Comparison of ENCODE assay signal across 1 cellular context in the genomic region with DNA sequence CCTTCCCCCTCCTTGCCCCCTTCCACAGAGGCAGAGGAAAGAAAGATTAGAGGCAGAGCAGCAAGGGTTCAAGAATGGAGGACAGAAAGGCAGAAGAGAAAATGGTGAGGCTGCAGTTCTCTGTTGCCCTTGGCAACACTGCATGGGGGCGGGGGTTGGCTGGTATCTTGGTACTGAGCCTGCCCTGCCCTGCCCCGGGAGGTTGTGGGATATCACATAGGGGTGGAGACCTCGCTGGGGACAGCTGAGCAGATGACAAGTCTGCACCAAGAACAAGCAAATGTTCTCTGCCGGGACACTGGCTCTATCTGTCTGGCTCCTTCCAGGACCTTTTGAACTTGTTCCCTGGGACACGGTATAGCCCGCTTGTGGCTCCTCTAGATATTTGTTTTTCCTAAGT.
TF ChIP-seq lines count a peak whose summit lies in the region.

No MANE protein-coding gene starts in this region.

TF ChIP-seq in HCT116, 20 proteins besides CTCF, POLR2A, EP300 and RAD21 (continued from another document):
- no peak for TF ChIP-seq REST (IDR thresholded peaks at IDR 0.05; ENCODE audit: low read depth)
- TF ChIP-seq, protein P1, sequence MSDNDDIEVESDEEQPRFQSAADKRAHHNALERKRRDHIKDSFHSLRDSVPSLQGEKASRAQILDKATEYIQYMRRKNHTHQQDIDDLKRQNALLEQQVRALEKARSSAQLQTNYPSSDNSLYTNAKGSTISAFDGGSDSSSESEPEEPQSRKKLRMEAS (IDR thresholded peaks at IDR 0.05), result no peak
- TF ChIP-seq ZFX (IDR thresholded peaks at IDR 0.05), result no peak
- TF ChIP-seq ZNF274 (IDR thresholded peaks at IDR 0.05; ENCODE audit: low read depth, low read length), result no peak
- TF ChIP-seq CEBPB (IDR thresholded peaks at IDR 0.05; ENCODE audit: low read depth), result no peak
- no peak for TF ChIP-seq SP1 (IDR thresholded peaks at IDR 0.05; ENCODE audit: low read depth)
- TF ChIP-seq JUND (IDR thresholded peaks at IDR 0.05), result no peak
- no peak for TF ChIP-seq CBX3 (IDR thresholded peaks at IDR 0.05; ENCODE audit: low read depth)
- TF ChIP-seq EZH2phosphoT487 (IDR thresholded peaks at IDR 0.05; ENCODE audit: borderline replicate concordance), result no peak
- no peak for TF ChIP-seq FOSL1 (IDR thresholded peaks at IDR 0.05; ENCODE audit: low read depth)
- no peak for TF ChIP-seq POLR2AphosphoS5 (IDR thresholded peaks at IDR 0.05; ENCODE audit: low read depth, low read length)
- no peak for TF ChIP-seq ZBTB33 (IDR thresholded peaks at IDR 0.05; ENCODE audit: extremely low read depth, insufficient replicate concordance, low read length)
- TF ChIP-seq SRF (IDR thresholded peaks at IDR 0.05; ENCODE audit: low read depth), result no peak
- TF ChIP-seq YY1 (IDR thresholded peaks at IDR 0.05; ENCODE audit: extremely low read depth, insufficient replicate concordance, low read depth, low read length), result no peak
- TF ChIP-seq TCF7L2 (IDR thresholded peaks at IDR 0.05; ENCODE audit: borderline replicate concordance, extremely low read depth, insufficient read depth, insufficient read length), result no peak
